8 cellular contexts compared by ENCODE assay signal in genomic region chr16:53055603-53056527, GRCh38. TPM values are rescaled to one million over a fixed set of nuclear protein-coding genes. Genes with fewer than 3 reads are reported as not detected.
DNase-seq lines count a peak whose midpoint lies in the region; ATAC-seq and TF ChIP-seq lines count a peak whose summit lies in the region.

No MANE protein-coding gene starts in this region.

- H3K4me1 ChIP-seq in endodermal cell (ENCODE audit: control insufficient read depth, insufficient read depth, low read length) (no peaks in the 10 kb centered on the region), mesodermal cell (ENCODE audit: control insufficient read depth, insufficient read depth, low read length, poor library complexity, severe bottlenecking) (peaks cover 8% of the 10 kb centered on the region), upper lobe of left lung (peaks cover 23 to 57% (median 35%) of the 10 kb centered on the region in 4 donors)

- H3K9me3 ChIP-seq in T-helper 17 cell (ENCODE audit: control insufficient read depth, low read length, poor library complexity, severe bottlenecking) (no peaks in the 10 kb centered on the region), endodermal cell (ENCODE audit: control insufficient read depth, low read length) (no peaks in the 10 kb centered on the region), mesodermal cell (ENCODE audit: control insufficient read depth, low read length) (no peaks in the 10 kb centered on the region), upper lobe of left lung (no peaks in the 10 kb centered on the region)

- H3K27me3 Mint-ChIP-seq in T-helper 17 cell (no peaks in the 10 kb centered on the region), endodermal cell (ENCODE audit: insufficient read depth) (no peaks in the 10 kb centered on the region)

- H3K9ac ChIP-seq in endodermal cell (ENCODE audit: extremely low read depth, low read length, poor library complexity, severe bottlenecking): peak overlapping the region; percentile 73

- H3K27ac Mint-ChIP-seq in T-helper 17 cell: peak overlapping the region; percentile 83
- H3K27ac Mint-ChIP-seq in endodermal cell: peak overlapping the region; percentile 95

- no peaks in the 10 kb centered on the region for H3K9me3 Mint-ChIP-seq in endodermal cell

- no peaks in the 10 kb centered on the region for H3K36me3 Mint-ChIP-seq in T-helper 17 cell (ENCODE audit: low read depth)
- no peaks in the 10 kb centered on the region for H3K36me3 Mint-ChIP-seq in endodermal cell (ENCODE audit: low read depth)

- H3K4me3 ChIP-seq in endodermal cell (ENCODE audit: low read length): peak overlapping the region; percentile 79
- H3K4me3 ChIP-seq in mesodermal cell (ENCODE audit: extremely low read depth, insufficient read depth, low read length, poor library complexity, severe bottlenecking): peak overlapping the region; percentile 67
- peak overlapping the region; percentile 2 to 70 (median 65) for H3K4me3 ChIP-seq in upper lobe of left lung

- H3K4me1 Mint-ChIP-seq in T-helper 17 cell (peaks cover 13% of the 10 kb centered on the region), endodermal cell (peaks cover 13% of the 10 kb centered on the region)

- no peak for ATAC-seq in T-helper 17 cell
- peak; percentile 35 to 44 for ATAC-seq in upper lobe of left lung (ENCODE audit: low FRiP score in 2 of 2)
- no peak for ATAC-seq in GM21529 (IDR thresholded peaks at IDR 0.05; ENCODE audit: unreplicated experiment)

- H3K36me3 ChIP-seq in endodermal cell (ENCODE audit: control insufficient read depth, insufficient read depth, low read length): no peaks in the 10 kb centered on the region
- H3K36me3 ChIP-seq in mesodermal cell (ENCODE audit: control insufficient read depth, insufficient read depth, low read length): peaks cover 5% of the 10 kb centered on the region
- H3K36me3 ChIP-seq in upper lobe of left lung: no peaks in the 10 kb centered on the region

- H3K4me3 Mint-ChIP-seq in T-helper 17 cell (peak overlapping the region; percentile 92), endodermal cell (peak overlapping the region; percentile 70)

- 45 to 54% methylated on average over 8 to 12 of the region's 12 CpGs for WGBS in endodermal cell (ENCODE audit: insufficient coverage in 1 of 2, insufficient read length in 1 of 2), 2 experiments
- WGBS in mesodermal cell (ENCODE audit: insufficient coverage in 2 of 2), 2 experiments: 25 to 33% methylated on average over 4 to 7 of the region's 12 CpGs
- 33 to 42% methylated on average over 11 to 12 of the region's 12 CpGs for WGBS in upper lobe of left lung, 2 donors

- TF ChIP-seq CTCF in endodermal cell (conservative IDR thresholded peaks at IDR 0.05) (no peak), upper lobe of left lung (IDR thresholded peaks at IDR 0.05) (no peak)

- H3K27me3 ChIP-seq in endodermal cell (ENCODE audit: control insufficient read depth, insufficient read depth, low read length, poor library complexity, severe bottlenecking): no peaks in the 10 kb centered on the region
- no peaks in the 10 kb centered on the region for H3K27me3 ChIP-seq in upper lobe of left lung

- DNase-seq in Ammon's horn (ENCODE audit: low spot score) (peak; percentile 39), HCEC 1CT (peak; percentile 61), T-helper 17 cell (no peak), endodermal cell (peak; percentile 84), upper lobe of left lung (peak in 1 of 2 donors; percentile 28), NCI-H146 (lab: John Stamatoyannopoulos, UW) (no peak)

- H3K27ac ChIP-seq in endodermal cell (ENCODE audit: low read depth, low read length) (no peak overlapping the region), mesodermal cell (ENCODE audit: low read depth, low read length, severe bottlenecking) (peak overlapping the region; percentile 88), upper lobe of left lung (peak overlapping the region; percentile 87 to 95 (median 90))

- no peak for TF ChIP-seq POLR2A in upper lobe of left lung (IDR thresholded peaks at IDR 0.05)

- TF ChIP-seq EP300 in upper lobe of left lung (IDR thresholded peaks at IDR 0.05): no peak

RNA-seq across cellular contexts. Expression of gene CHD9, which starts 1.1 kb away (rescaled TPM):
- total RNA-seq in T-helper 17 cell: 10 to 100 TPM; 32.4 to 33.3 TPM
- 10 to 100 TPM; 36.8 to 40.5 TPM for total RNA-seq in endodermal cell
- 39.3 TPM for polyA plus RNA-seq in endodermal cell (2013, experiment 1 of 2)
- 41.4 TPM for polyA plus RNA-seq in endodermal cell (2013, experiment 2 of 2)
- polyA plus RNA-seq in mesodermal cell (2013, experiment 1 of 2): 32.8 TPM
- 31.9 TPM for polyA plus RNA-seq in mesodermal cell (2013, experiment 2 of 2)
- 10 to 100 TPM; 55.6 to 98.8 (median 68.3) TPM for total RNA-seq in upper lobe of left lung

RNA-seq across cellular contexts. Expression of gene CHD9NB, which starts 3.2 kb away (rescaled TPM):
- total RNA-seq in T-helper 17 cell (under 1 TPM in 1 of 2 donors, not detected in 1; 0.31 TPM), endodermal cell (10 to 100 TPM; 13.1 to 14.9 TPM), upper lobe of left lung (10 to 100 TPM in 4 of 6 donors, 1 to 10 TPM in 2; 1.0 to 55.0 (median 12.4) TPM)
- polyA plus RNA-seq in endodermal cell (2013, experiment 1 of 2): 2.8 TPM
- 3.0 TPM for polyA plus RNA-seq in endodermal cell (2013, experiment 2 of 2)
- 2.1 TPM for polyA plus RNA-seq in mesodermal cell (2013, experiment 1 of 2)
- polyA plus RNA-seq in mesodermal cell (2013, experiment 2 of 2): 1.6 TPM

Comparison
In these comparisons a context has a peak if more than half of its experiments do, and no peak if none do; other contexts are left out.
1. DNase-seq: peak in Ammon's horn (single experiment), HCEC 1CT (single experiment) and endodermal cell (single experiment); none in T-helper 17 cell (0 of 3) and NCI-H146 (single experiment).
2. ATAC-seq: peak in upper lobe of left lung (2 of 2); none in T-helper 17 cell (single experiment) and GM21529 (single experiment).
3. Peak in every context shown above with its lines, with median percentiles within 50 percentile points of each other: H3K4me3 ChIP-seq.